8 cellular contexts compared by ENCODE assay signal in the genomic region with DNA sequence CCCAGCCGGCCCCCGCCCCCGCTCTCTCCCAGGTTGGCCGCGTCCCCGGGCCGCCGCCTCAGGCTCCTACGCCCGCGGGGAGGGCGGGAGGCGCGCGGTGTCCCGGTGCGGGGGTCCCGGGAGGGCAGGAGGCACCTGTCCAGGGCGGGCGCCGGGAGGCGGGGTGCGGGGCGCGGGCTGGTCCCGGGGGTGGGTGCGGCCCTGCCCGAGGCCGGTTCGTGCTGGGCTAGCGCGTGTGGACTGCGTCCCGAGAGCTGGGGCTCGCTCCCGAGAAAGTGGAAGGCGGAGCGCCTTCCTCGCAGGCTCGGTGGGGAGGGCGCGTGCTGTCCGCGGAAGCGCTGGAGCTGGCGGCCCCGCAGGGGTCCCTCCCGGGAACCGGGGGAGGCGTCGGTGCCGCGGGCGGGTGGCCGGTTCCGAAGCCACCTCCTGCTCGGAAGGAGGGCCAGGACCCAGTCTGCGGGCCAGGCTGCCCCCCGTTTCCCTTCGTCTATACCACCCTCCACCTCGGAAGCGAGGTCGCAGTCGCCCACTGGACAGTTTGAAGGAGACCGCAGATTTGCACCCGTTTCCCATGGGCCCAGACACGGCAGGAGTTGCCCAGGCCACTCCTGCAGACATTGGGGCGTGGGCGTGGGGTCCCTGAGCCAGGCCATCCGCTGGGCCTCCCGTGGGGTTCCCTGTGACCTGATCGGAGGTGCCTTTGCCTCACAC. TPM values are rescaled to one million over a fixed set of nuclear protein-coding genes. Genes with fewer than 3 reads are reported as not detected.
DNase-seq lines count a peak whose midpoint lies in the region; ATAC-seq, FAIRE-seq and TF ChIP-seq lines count a peak whose summit lies in the region.

No MANE protein-coding gene starts in this region.

- H3K79me2 ChIP-seq in keratinocyte (ENCODE audit: control insufficient read depth, insufficient read depth, low read length), result peaks cover 75% of the 10 kb centered on the region

- H3K23ac ChIP-seq in IMR-90 (ENCODE audit: low read depth, low read length), result peak overlapping the region; percentile 68; the same call in 1 of the 2 replicates

- H2AFZ ChIP-seq in IMR-90 (replicated peaks; ENCODE audit: low read length, poor library complexity) (peak overlapping the region; percentile 86), keratinocyte (ENCODE audit: control insufficient read depth, low read length) (no peak overlapping the region)

- intact Hi-C loops in IMR-90 (cut with micrococcal nuclease), result loop anchor here (5.0 kb wide), 1 partner anchor 266 kb away; no protein-coding TSS in a partner anchor

- H3K9me1 ChIP-seq in IMR-90 (ENCODE audit: insufficient read depth, low read length) (peaks cover 7% of the 10 kb centered on the region), keratinocyte (ENCODE audit: control insufficient read depth, extremely low read depth, insufficient read depth, low read length) (peaks cover 3% of the 10 kb centered on the region)

- no peak for TF ChIP-seq POLR2A in IMR-90 (IDR thresholded peaks at IDR 0.05; ENCODE audit: low read depth, low read length)

- peak overlapping the region; percentile 86 for H2AK9ac ChIP-seq in IMR-90 (replicated peaks; ENCODE audit: low read depth, low read length, poor library complexity)

- no peak overlapping the region for H2BK5ac ChIP-seq in IMR-90 (ENCODE audit: low read depth, low read length, poor library complexity, severe bottlenecking)

- CTCF ChIA-PET in IMR-90 (lab: Yijun Ruan, JAX), result no interaction called here

- H3K18ac ChIP-seq in IMR-90 (ENCODE audit: low read depth, low read length), result no peak overlapping the region

- TF ChIP-seq RAD21 in IMR-90 (IDR thresholded peaks at IDR 0.05; ENCODE audit: low read length), result no peak

- POLR2A ChIA-PET in IMR-90 (lab: Charles Lee; ENCODE audit: unreplicated experiment), result no interaction called here

- H3K4me3 Mint-ChIP-seq in stimulated activated naive B cell treated with anti-CD40 and anti-IgM and Interleukin-4, amounts not matched to agents 10 μg/mL and 1 μg/mL and 100 μg/mL, for 72 hours, result peak overlapping the region; percentile 94 to 99

- FAIRE-seq in keratinocyte (lab: Jason Lieb, UNC), result no peak

- no peaks in the 10 kb centered on the region for H3K9me3 ChIP-seq in IMR-90 (ENCODE audit: control insufficient read depth, insufficient read depth, low read length)
- H3K9me3 ChIP-seq in keratinocyte (ENCODE audit: control insufficient read depth, low read depth, low read length), result no peaks in the 10 kb centered on the region

- peaks cover 32 to 79% of the 10 kb centered on the region in 2 experiments for H3K79me1 ChIP-seq in IMR-90 (ENCODE audit: low read depth in 1 of 2, low read length in 2 of 2)

- 0 out of 2 replicates have a peak overlapping the region, but pooled peaks have one; percentile 31 for H2AK5ac ChIP-seq in IMR-90 (ENCODE audit: low read depth, low read length)

- no peak overlapping the region for H2BK120ac ChIP-seq in IMR-90 (ENCODE audit: low read depth, low read length)

- H4K20me1 ChIP-seq in IMR-90 (ENCODE audit: insufficient read depth, low read length), result peaks cover 47% of the 10 kb centered on the region
- peaks cover 19% of the 10 kb centered on the region for H4K20me1 ChIP-seq in keratinocyte (ENCODE audit: control insufficient read depth, extremely low read depth, insufficient read depth, low read length)

- BruUV-seq in IMR-90 (replicated peaks; lab: Mats Ljungman, UMichigan), result no TSS peak

- H2BK20ac ChIP-seq in IMR-90 (ENCODE audit: low read depth, low read length), result no peak overlapping the region

- H4K5ac ChIP-seq in IMR-90 (ENCODE audit: low read depth, low read length), result no peak overlapping the region

- H3K56ac ChIP-seq in IMR-90 (ENCODE audit: extremely low read depth, insufficient read depth, low read length), result no peak overlapping the region

- no peak overlapping the region; a peak in 1 of 4 replicates for H4K8ac ChIP-seq in IMR-90 (ENCODE audit: low read depth in 2 of 2, low read length in 2 of 2)

- H4K91ac ChIP-seq in IMR-90 (ENCODE audit: insufficient read depth, low read depth, low read length), result no peak overlapping the region

- peak overlapping the region; percentile 43 for H3K27ac ChIP-seq in IMR-90 (ENCODE audit: insufficient read depth, low read length)
- peak overlapping the region; percentile 49 for H3K27ac ChIP-seq in keratinocyte (ENCODE audit: control insufficient read depth, insufficient read depth, low read length)

- TF ChIP-seq CTCF in GM13976 (IDR thresholded peaks at IDR 0.05; ENCODE audit: borderline replicate concordance, control extremely low read depth, extremely low read depth, insufficient read depth, missing control alignments) (no peak), IMR-90 (conservative IDR thresholded peaks at IDR 0.05; ENCODE audit: low read depth, low read length) (no peak), keratinocyte (optimal IDR thresholded peaks at IDR 0.05 in 1 of 3, IDR thresholded peaks at IDR 0.05 in 1 of 3, conservative IDR thresholded peaks at IDR 0.05 in 1 of 3; ENCODE audit: extremely low read depth in 1 of 3, insufficient read depth in 2 of 3, low read length in 3 of 3) (no peak)

- H3K27me3 ChIP-seq in IMR-90 (ENCODE audit: control insufficient read depth, insufficient read depth, low read length) (no peaks in the 10 kb centered on the region), keratinocyte (ENCODE audit: control insufficient read depth, extremely low read depth, insufficient read depth, low read length) (no peaks in the 10 kb centered on the region)

- ATAC-seq in IMR-90 (ENCODE audit: low read depth), result peak; percentile 8
- ATAC-seq in stimulated activated naive B cell treated with anti-CD40 and anti-IgM and Interleukin-4, amounts not matched to agents 10 μg/mL and 1 μg/mL and 100 μg/mL, for 72 hours (replicated peaks), result peak in 1 of 2 donors; percentile 0
- no peak for ATAC-seq in GM18517 (IDR thresholded peaks at IDR 0.05; ENCODE audit: unreplicated experiment)

- H3K9me3 Mint-ChIP-seq in stimulated activated naive B cell treated with anti-CD40 and anti-IgM and Interleukin-4, amounts not matched to agents 10 μg/mL and 1 μg/mL and 100 μg/mL, for 72 hours, result no peaks in the 10 kb centered on the region

- no peaks in the 10 kb centered on the region for H3K27me3 Mint-ChIP-seq in stimulated activated naive B cell treated with anti-CD40 and anti-IgM and Interleukin-4, amounts not matched to agents 10 μg/mL and 1 μg/mL and 100 μg/mL, for 72 hours

- H3K14ac ChIP-seq in IMR-90 (replicated peaks; ENCODE audit: low read depth, low read length), result no peak overlapping the region; the same call in 1 of the 2 replicates

- WGBS in IMR-90 (ENCODE audit: extremely low coverage in 2 of 2, insufficient read length in 1 of 2), 2 experiments, result 0% methylated on average over 11 of the region's 72 CpGs; no CpG with 5 or more reads in 1 of the 2 experiments

- H2BK15ac ChIP-seq in IMR-90 (ENCODE audit: low read depth, low read length), result no peak overlapping the region

- H3K4ac ChIP-seq in IMR-90 (ENCODE audit: low read depth, low read length), result peak overlapping the region; percentile 15; the same call in 1 of the 2 replicates

- H3K9ac ChIP-seq in IMR-90 (ENCODE audit: low read depth, low read length) (peak overlapping the region; percentile 61), keratinocyte (ENCODE audit: control insufficient read depth, extremely low read depth, insufficient read depth, low read length) (peak overlapping the region; percentile 79)

- H3K27ac Mint-ChIP-seq in stimulated activated naive B cell treated with anti-CD40 and anti-IgM and Interleukin-4, amounts not matched to agents 10 μg/mL and 1 μg/mL and 100 μg/mL, for 72 hours, result peak overlapping the region; percentile 22

- peaks cover 32 to 63% of the 10 kb centered on the region in 2 donors for H3K4me1 Mint-ChIP-seq in stimulated activated naive B cell treated with anti-CD40 and anti-IgM and Interleukin-4, amounts not matched to agents 10 μg/mL and 1 μg/mL and 100 μg/mL, for 72 hours

- H3K4me2 ChIP-seq in IMR-90 (ENCODE audit: low read depth, low read length) (peak overlapping the region; percentile 98), keratinocyte (ENCODE audit: control insufficient read depth, extremely low read depth, insufficient read depth, low read depth, low read length) (peak overlapping the region; percentile 75)

- DNase-seq in AG08395 (ENCODE audit: low spot score) (peak; percentile 42), GM13976 (ENCODE audit: low spot score) (peak; percentile 63), IMR-90 (no peak), astrocyte of the hippocampus (ENCODE audit: low read depth, low spot score) (peak; percentile 62), keratinocyte (ENCODE audit: low read depth, low spot score) (no peak)
- peak; percentile 17 for DNase-seq in stimulated activated naive B cell treated with anti-CD40 and anti-IgM and Interleukin-4, amounts not matched to agents 10 μg/mL and 1 μg/mL and 100 μg/mL, for 72 hours
- no peak for DNase-seq in NK-92 treated with Interleukin-12 subunit alpha and Interleukin-12 subunit beta, amount 100 ng/mL, for 24 hours (lab: John Stamatoyannopoulos, UW)

- H3K36me3 ChIP-seq in IMR-90 (ENCODE audit: control insufficient read depth, insufficient read depth, low read length), result no peaks in the 10 kb centered on the region
- H3K36me3 ChIP-seq in keratinocyte (ENCODE audit: control insufficient read depth in 2 of 2, extremely low read depth in 1 of 2, insufficient read depth in 2 of 2, low read length in 2 of 2), result peaks cover 5 to 6% of the 10 kb centered on the region in 2 experiments

- in situ Hi-C loops in GM13976 (cut with MboI; ENCODE audit: low sequenced_read_pairs, unreplicated experiment) (no loop called here), IMR-90 (cut with MboI; ENCODE audit: low sequenced_read_pairs) (no loop called here)

- H3K4me3 ChIP-seq in IMR-90 (ENCODE audit: insufficient read depth, low read depth, low read length) (peak overlapping the region; percentile 83), keratinocyte (ENCODE audit: control insufficient read depth in 2 of 3, extremely low read depth in 1 of 3, insufficient read depth in 2 of 3, low read depth in 1 of 3, low read length in 3 of 3) (peak overlapping the region; percentile 63 to 92 (median 86))

- dilution Hi-C loops in IMR-90 (cut with HindIII; ENCODE audit: low sequenced_read_pairs, unreplicated experiment), result no loop called here
- dilution Hi-C loops in keratinocyte (cut with MboI; ENCODE audit: extremely low pct_ligation_motif_present, low sequenced_read_pairs), result no loop called here

- H3K36me3 Mint-ChIP-seq in stimulated activated naive B cell treated with anti-CD40 and anti-IgM and Interleukin-4, amounts not matched to agents 10 μg/mL and 1 μg/mL and 100 μg/mL, for 72 hours, result peaks cover 11 to 12% of the 10 kb centered on the region in 2 donors

- H3K4me1 ChIP-seq in IMR-90 (ENCODE audit: control insufficient read depth, insufficient read depth, low read length) (peaks cover 10% of the 10 kb centered on the region), keratinocyte (ENCODE audit: control insufficient read depth, extremely low read depth, insufficient read depth, low read length) (peaks cover 56% of the 10 kb centered on the region)

RNA-seq across cellular contexts. Expression of gene ZFYVE21, which starts 0.6 kb away (rescaled TPM):
- 41.2 and 41.4 TPM in 2 replicates for total RNA-seq in IMR-90 (2012; rRNA removed)
- polyA plus RNA-seq in IMR-90 (2012; rRNA removed), result 89.2 and 93.4 TPM in 2 replicates
- polyA plus RNA-seq in IMR-90 (2012; cell fraction: cytosol; rRNA removed), result 107 and 145 TPM in 2 replicates
- 83.4 and 98.8 TPM in 2 replicates for polyA plus RNA-seq in IMR-90 (2012; cell fraction: nucleus; rRNA removed; ENCODE audit: low replicate concordance)
- polyA plus RNA-seq in keratinocyte, result 116 to 147 TPM (median 130 TPM) in 3 replicates
- 38.0 TPM for polyA plus RNA-seq in keratinocyte (2011; ENCODE audit: low read depth)
- 117 and 130 TPM in 2 replicates for polyA plus RNA-seq in keratinocyte (2011; cell fraction: cytosol; rRNA removed)
- 95.3 and 124 TPM in 2 replicates for polyA plus RNA-seq in keratinocyte (2011; cell fraction: nucleus; rRNA removed)
- polyA plus RNA-seq in keratinocyte (2012; ENCODE audit: low replicate concordance), result 78.6 and 88.1 TPM in 2 replicates
- 53.6 to 72.0 TPM (median 65.9 TPM) in 3 replicates for polyA minus RNA-seq in keratinocyte
- polyA minus RNA-seq in keratinocyte (2011; cell fraction: cytosol; rRNA and poly(A)+ RNA removed), result 99.8 TPM
- polyA minus RNA-seq in keratinocyte (2011; cell fraction: nucleus; rRNA and poly(A)+ RNA removed), result 39.0 and 59.1 TPM in 2 replicates

RNA-seq across cellular contexts. Expression of gene XRCC3, which starts 1.0 kb away (rescaled TPM):
- total RNA-seq in IMR-90 (2012; rRNA removed), result 7.5 and 8.1 TPM in 2 replicates
- 9.0 and 9.5 TPM in 2 replicates for polyA plus RNA-seq in IMR-90 (2012; rRNA removed)
- polyA plus RNA-seq in IMR-90 (2012; cell fraction: cytosol; rRNA removed), result 5.3 and 5.5 TPM in 2 replicates
- 29.9 and 33.1 TPM in 2 replicates for polyA plus RNA-seq in IMR-90 (2012; cell fraction: nucleus; rRNA removed; ENCODE audit: low replicate concordance)
- 10.3 to 21.0 TPM (median 14.8 TPM) in 3 replicates for polyA plus RNA-seq in keratinocyte
- 1.3 TPM for polyA plus RNA-seq in keratinocyte (2011; ENCODE audit: low read depth)
- 7.8 and 10.4 TPM in 2 replicates for polyA plus RNA-seq in keratinocyte (2011; cell fraction: cytosol; rRNA removed)
- 28.0 and 29.5 TPM in 2 replicates for polyA plus RNA-seq in keratinocyte (2011; cell fraction: nucleus; rRNA removed)
- 3.4 and 14.7 TPM in 2 replicates for polyA plus RNA-seq in keratinocyte (2012; ENCODE audit: low replicate concordance)
- polyA minus RNA-seq in keratinocyte, result 9.0 to 16.0 TPM (median 13.9 TPM) in 3 replicates
- polyA minus RNA-seq in keratinocyte (2011; cell fraction: cytosol; rRNA and poly(A)+ RNA removed), result 13.6 TPM
- polyA minus RNA-seq in keratinocyte (2011; cell fraction: nucleus; rRNA and poly(A)+ RNA removed), result 6.1 and 9.2 TPM in 2 replicates

Comparison
In these comparisons a context has a peak if more than half of its experiments do, and no peak if none do; other contexts are left out.
1. DNase-seq: peak in AG08395 (single experiment), GM13976 (single experiment), astrocyte of the hippocampus (single experiment) and stimulated activated naive B cell treated with anti-CD40 and anti-IgM and Interleukin-4, amounts not matched to agents 10 μg/mL and 1 μg/mL and 100 μg/mL, for 72 hours (single experiment); none in IMR-90 (single experiment), keratinocyte (single experiment) and NK-92 treated with Interleukin-12 subunit alpha and Interleukin-12 subunit beta, amount 100 ng/mL, for 24 hours (single experiment).